ENCODE assay signal across 21 cellular contexts in genomic region chr4:163072222-163072621, GRCh38.
A peak's percentile ranks its signal among the peaks of the same experiment; 100 is the strongest.
DNase-seq lines count a peak whose midpoint lies in the region; ATAC-seq and TF ChIP-seq lines count a peak whose summit lies in the region.
"Had no signal": no experiment of that assay in that cellular context is flagged by ENCODE, and none has a peak within 500 bp of the region (broad histone marks: within the 10 kb centered on the region; RNA-seq: fewer than 3 reads in every experiment).

No MANE protein-coding gene starts in this region.

- H3K4me2 ChIP-seq in PC-3 (ENCODE audit: low read length): peak overlapping the region; percentile 78
- H3K4me2 ChIP-seq in mammary epithelial cell (ENCODE audit: insufficient read depth, low read depth, low read length): no peak overlapping the region
- H3K4me2 ChIP-seq: BLaER1 treated with 17β-estradiol and CSF1 and Interleukin-3, amounts not matched to agents 10 nM and 100 nM had no signal

- intact Hi-C loops in PC-3 (cut with micrococcal nuclease) (no loop called here), mammary epithelial cell (cut with micrococcal nuclease) (no loop called here), tibial artery (cut with DNase I; ENCODE audit: low total_unique reads) (no loop called here)

- H3K9ac ChIP-seq in PC-3 (ENCODE audit: low read length) (peak overlapping the region; percentile 8; the same call in 1 of the 2 replicates), mammary epithelial cell (ENCODE audit: insufficient read depth, low read length) (no peak overlapping the region)
- H3K9ac ChIP-seq: BLaER1 treated with 17β-estradiol and CSF1 and Interleukin-3, amounts not matched to agents 10 nM and 100 nM had no signal

- no peak overlapping the region for H2AFZ ChIP-seq in PC-3 (ENCODE audit: low read length)
- H2AFZ ChIP-seq in mammary epithelial cell (ENCODE audit: low read depth, low read length): no peak overlapping the region

- H3F3A ChIP-seq in PC-3 (ENCODE audit: low read length, unreplicated experiment): no peaks in the 10 kb centered on the region

- H3K27ac ChIP-seq in PC-3 (ENCODE audit: low read length): peak overlapping the region; percentile 80
- no peak overlapping the region for H3K27ac ChIP-seq in mammary epithelial cell (ENCODE audit: insufficient read depth, low read depth, low read length)
- H3K27ac ChIP-seq in tibial artery: peak overlapping the region; percentile 8 to 44
- H3K27ac ChIP-seq: BLaER1 treated with 17β-estradiol and CSF1 and Interleukin-3, amounts not matched to agents 10 nM and 100 nM had no signal

- H3K4me3 ChIP-seq in PC-3 (ENCODE audit: low read length) (peak overlapping the region; percentile 53), mammary epithelial cell (replicated peaks in 1 of 3; ENCODE audit: insufficient read depth in 1 of 3, low read depth in 2 of 3, low read length in 3 of 3) (no peak overlapping the region), tibial artery (no peak overlapping the region), HAP-1 (no peak overlapping the region)
- H3K4me3 ChIP-seq: BLaER1 treated with 17β-estradiol and CSF1 and Interleukin-3, amounts not matched to agents 10 nM and 100 nM had no signal

- TF ChIP-seq CTCF in PC-3 (conservative IDR thresholded peaks at IDR 0.05; ENCODE audit: low read depth, low read length) (no peak), mammary epithelial cell (conservative IDR thresholded peaks at IDR 0.05 in 1 of 2, IDR thresholded peaks at IDR 0.05 in 1 of 2; ENCODE audit: extremely low read depth in 1 of 2, insufficient read depth in 1 of 2, low read depth in 1 of 2, low read length in 2 of 2) (no peak), tibial artery (IDR thresholded peaks at IDR 0.05) (no peak)

- H3K79me2 ChIP-seq in PC-3 (ENCODE audit: low read length) (no peaks in the 10 kb centered on the region), mammary epithelial cell (ENCODE audit: insufficient read depth, low read length) (no peaks in the 10 kb centered on the region)

- H3K4me1 ChIP-seq in PC-3 (ENCODE audit: insufficient read depth, low read length) (peaks cover 16% of the 10 kb centered on the region), mammary epithelial cell (ENCODE audit: insufficient read depth, low read length) (no peaks in the 10 kb centered on the region), tibial artery (peaks cover 0 to 35% (median 2%) of the 10 kb centered on the region in 4 donors), HAP-1 (peaks cover 6% of the 10 kb centered on the region)
- H3K4me1 ChIP-seq: BLaER1 treated with 17β-estradiol and CSF1 and Interleukin-3, amounts not matched to agents 10 nM and 100 nM had no signal

- no peaks in the 10 kb centered on the region for H4K20me1 ChIP-seq in PC-3 (ENCODE audit: low read length)
- H4K20me1 ChIP-seq in mammary epithelial cell (ENCODE audit: insufficient read depth, low read length): no peaks in the 10 kb centered on the region
- H4K20me1 ChIP-seq: BLaER1 treated with 17β-estradiol and CSF1 and Interleukin-3, amounts not matched to agents 10 nM and 100 nM had no signal

- POLR2A ChIA-PET in PC-3 (lab: Charles Lee; ENCODE audit: unreplicated experiment): no interaction called here

- DNase-seq in ELR (ENCODE audit: low read depth) (peak; percentile 60), PC-3 (peak; percentile 69), mammary epithelial cell (peak; percentile 8), tibial artery (no peak), HAP-1 (ENCODE audit: low spot score in 2 of 2) (no peak), dedifferentiated amniotic fluid mesenchymal stem cell (ENCODE audit: extremely low spot score) (no peak)
- DNase-seq: CD4-positive, alpha-beta memory T cell; DND-41; GDM1; H9; NCI-H1694; NCI-H2081; NCI-H2171; NCI-H345; NCI-H524; NCI-H774; NK-92 treated with Interleukin-12 subunit alpha and Interleukin-12 subunit beta, amount 100 ng/mL, for 24 hours; RPMI8226; T-cell had no signal

- in situ Hi-C loops in mammary epithelial cell (cut with MboI; ENCODE audit: low sequenced_read_pairs in 2 of 2) (no loop called here), HAP-1 (cut with MboI; ENCODE audit: low sequenced_read_pairs) (loop anchor here (25.0 kb wide), 1 partner anchor 265 kb away; the partner anchor contains the start of genes NPY1R and NPY5R)

- WGBS in mammary epithelial cell (ENCODE audit: low coverage, missing lambda C conversion rate): 39% methylated on average over 4 of the region's 4 CpGs

- no peaks in the 10 kb centered on the region for H3K9me3 ChIP-seq in PC-3 (ENCODE audit: low read length)
- no peaks in the 10 kb centered on the region for H3K9me3 ChIP-seq in mammary epithelial cell (replicated peaks; ENCODE audit: insufficient read depth, low read length)
- no peaks in the 10 kb centered on the region for H3K9me3 ChIP-seq in tibial artery
- H3K9me3 ChIP-seq in HAP-1: no peaks in the 10 kb centered on the region; the same call in 1 of the 2 replicates
- H3K9me3 ChIP-seq: BLaER1 treated with 17β-estradiol and CSF1 and Interleukin-3, amounts not matched to agents 10 nM and 100 nM had no signal

- no peaks in the 10 kb centered on the region for H3K36me3 ChIP-seq in PC-3 (ENCODE audit: low read depth, low read length)
- no peaks in the 10 kb centered on the region for H3K36me3 ChIP-seq in mammary epithelial cell (ENCODE audit: insufficient read depth, low read length)
- H3K36me3 ChIP-seq in tibial artery: no peaks in the 10 kb centered on the region
- no peaks in the 10 kb centered on the region for H3K36me3 ChIP-seq in HAP-1 (replicated peaks)
- H3K36me3 ChIP-seq: BLaER1 treated with 17β-estradiol and CSF1 and Interleukin-3, amounts not matched to agents 10 nM and 100 nM had no signal

- H3K27me3 ChIP-seq in PC-3 (ENCODE audit: low read length): no peaks in the 10 kb centered on the region
- H3K27me3 ChIP-seq in mammary epithelial cell (ENCODE audit: insufficient read depth, low read length): no peaks in the 10 kb centered on the region
- H3K27me3 ChIP-seq in tibial artery: no peaks in the 10 kb centered on the region
- no peaks in the 10 kb centered on the region for H3K27me3 ChIP-seq in HAP-1 (ENCODE audit: low read depth)
- H3K27me3 ChIP-seq: BLaER1 treated with 17β-estradiol and CSF1 and Interleukin-3, amounts not matched to agents 10 nM and 100 nM had no signal

- ATAC-seq in PC-3 (peak; percentile 90), GM21390 (IDR thresholded peaks at IDR 0.05; ENCODE audit: unreplicated experiment) (no peak)
- ATAC-seq: T-cell had no signal

- BruUV-seq in PC-3 (replicated peaks; lab: Mats Ljungman, UMichigan) (no TSS peak), mammary epithelial cell (replicated peaks; lab: Mats Ljungman, UMichigan) (no TSS peak)

- dilution Hi-C loops in mammary epithelial cell (cut with HindIII; ENCODE audit: low sequenced_read_pairs): no loop called here

- H3K9me2 ChIP-seq in PC-3 (replicated peaks; ENCODE audit: low read length): no peaks in the 10 kb centered on the region

- CTCF ChIA-PET in PC-3 (lab: Charles Lee): no interaction called here
- CTCF ChIA-PET in mammary epithelial cell (lab: Charles Lee; ENCODE audit: low non-redundant PET): no interaction called here

Comparison
In these comparisons a context has a peak if more than half of its experiments do, and no peak if none do; other contexts are left out.
1. DNase-seq: peak in ELR (single experiment), PC-3 (single experiment) and mammary epithelial cell (single experiment); none in tibial artery (0 of 2), HAP-1 (0 of 2) and dedifferentiated amniotic fluid mesenchymal stem cell (single experiment).